Comparison of ENCODE assay signal across 16 cellular contexts in genomic region chr16:88943131-88943664, GRCh38. TPM values are rescaled to one million over a fixed set of nuclear protein-coding genes. Genes with fewer than 3 reads are reported as not detected.
"Had no signal": no experiment of that assay in that cellular context is flagged by ENCODE, and none has a peak within 500 bp of the region (broad histone marks: within the 10 kb centered on the region; RNA-seq: fewer than 3 reads in every experiment).

No MANE protein-coding gene starts in this region.

- H3K9me3 ChIP-seq: breast epithelium, uterus had no signal

- H3K4me3 Mint-ChIP-seq: activated CD8-positive, alpha-beta T cell treated with anti-CD3 and anti-CD28 coated beads for 36 hours; activated naive CD8-positive, alpha-beta T cell treated with anti-CD3 and anti-CD28 coated beads for 36 hours; activated T-cell treated with anti-CD3 and anti-CD28 coated beads, Interleukin-2, amount 50 U/mL, for 72 hours; stimulated activated naive CD8-positive, alpha-beta T cell treated with anti-CD3 and anti-CD28 coated beads, Interleukin-15, Interleukin-2, amounts not matched to agents 100 ng/mL and 50 ng/mL, for 24 hours had no signal

- H3K36me3 Mint-ChIP-seq: activated naive CD8-positive, alpha-beta T cell treated with anti-CD3 and anti-CD28 coated beads for 36 hours had no signal

- H3K27ac Mint-ChIP-seq: activated CD8-positive, alpha-beta T cell treated with anti-CD3 and anti-CD28 coated beads for 36 hours; activated naive CD8-positive, alpha-beta T cell treated with anti-CD3 and anti-CD28 coated beads for 36 hours; activated T-cell treated with anti-CD3 and anti-CD28 coated beads, Interleukin-2, amount 50 U/mL, for 72 hours; stimulated activated naive CD8-positive, alpha-beta T cell treated with anti-CD3 and anti-CD28 coated beads, Interleukin-15, Interleukin-2, amounts not matched to agents 100 ng/mL and 50 ng/mL, for 24 hours had no signal

- DNase-seq: activated CD4-positive, alpha-beta T cell treated with anti-CD3 and anti-CD28 coated beads for 4 hours; activated CD8-positive, alpha-beta memory T cell treated with anti-CD3 and anti-CD28 coated beads, Interleukin-2, amount 50 U/mL, for 4 hours; activated CD8-positive, alpha-beta T cell treated with anti-CD3 and anti-CD28 coated beads for 36 hours; activated gamma-delta T cell treated with Interleukin-2 at 50 U/mL for 16 hours; activated naive CD8-positive, alpha-beta T cell treated with anti-CD3 and anti-CD28 coated beads for 36 hours; activated T-cell treated with anti-CD3 and anti-CD28 coated beads, Interleukin-2, amount 50 U/mL, for 72 hours; anterior cingulate cortex; dermis blood vessel endothelial cell; stimulated activated CD4-positive, alpha-beta T cell treated with anti-CD3 and anti-CD28 coated beads, Interleukin-4, amount 100 ng/mL, for 1 hour; T1000; uterus; WERI-Rb-1 had no signal

- H3K4me3 ChIP-seq: uterus had no signal

- H3K36me3 ChIP-seq: breast epithelium, uterus, WERI-Rb-1 had no signal

- H3K9me3 Mint-ChIP-seq: activated CD8-positive, alpha-beta T cell treated with anti-CD3 and anti-CD28 coated beads for 36 hours; activated naive CD8-positive, alpha-beta T cell treated with anti-CD3 and anti-CD28 coated beads for 36 hours; activated T-cell treated with anti-CD3 and anti-CD28 coated beads, Interleukin-2, amount 50 U/mL, for 72 hours; stimulated activated naive CD8-positive, alpha-beta T cell treated with anti-CD3 and anti-CD28 coated beads, Interleukin-15, Interleukin-2, amounts not matched to agents 100 ng/mL and 50 ng/mL, for 24 hours had no signal

- H3K27me3 ChIP-seq: uterus had no signal

- ATAC-seq: activated CD8-positive, alpha-beta T cell treated with anti-CD3 and anti-CD28 coated beads for 36 hours; activated T-cell treated with anti-CD3 and anti-CD28 coated beads, Interleukin-2, amount 50 U/mL, for 72 hours had no signal

- H3K27ac ChIP-seq: breast epithelium, uterus, WERI-Rb-1 had no signal

RNA-seq across cellular contexts. Expression of gene CBFA2T3, which starts 33.8 kb away (rescaled TPM):
- total RNA-seq: dermis blood vessel endothelial cell, osteoblast, pulmonary artery endothelial cell had no signal
